In the genomic region with DNA sequence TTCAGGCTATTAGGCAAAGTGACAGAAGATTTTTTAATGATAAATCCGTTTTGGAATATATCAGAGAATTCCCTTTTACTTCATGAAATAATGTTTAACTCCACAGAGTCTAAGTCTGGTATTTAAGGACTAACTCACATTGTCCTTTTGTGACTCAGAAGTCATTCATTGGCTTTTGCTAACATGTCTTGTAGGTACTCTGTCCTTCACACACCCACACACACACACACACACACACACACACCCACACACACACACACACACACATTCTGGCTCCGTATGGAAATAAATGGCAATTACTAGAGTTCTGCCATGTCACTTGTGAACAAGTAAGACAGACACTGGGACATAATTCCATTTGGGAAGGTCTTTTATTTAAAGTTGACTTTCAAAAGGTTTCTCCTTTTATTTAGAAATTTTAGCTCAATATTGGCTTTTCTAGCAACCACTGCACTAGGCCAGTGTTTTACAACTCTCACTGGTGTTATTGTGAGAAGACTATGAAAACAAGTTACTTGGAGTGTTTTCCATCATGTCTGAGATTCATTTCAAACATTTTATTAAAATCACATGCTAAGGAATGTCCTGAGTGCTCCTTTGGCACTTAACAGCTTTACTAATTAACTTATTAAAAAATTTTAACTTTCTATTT, we compare ENCODE assay signal across 31 cellular contexts.
DNase-seq lines count a peak whose midpoint lies in the region; ATAC-seq, FAIRE-seq and TF ChIP-seq lines count a peak whose summit lies in the region.
"Had no signal": no experiment of that assay in that cellular context is flagged by ENCODE, and none has a peak within 500 bp of the region (broad histone marks: within the 10 kb centered on the region; RNA-seq: fewer than 3 reads in every experiment).

No MANE protein-coding gene starts in this region.

- H3K14ac ChIP-seq in H9 (ENCODE audit: insufficient read depth, low read length): no peak overlapping the region

- no peak overlapping the region for H4K91ac ChIP-seq in H9 (ENCODE audit: insufficient read length, low read depth, low read length)

- no peak overlapping the region for H2AFZ ChIP-seq in H9 (ENCODE audit: low read length)
- H2AFZ ChIP-seq: neural progenitor cell, parathyroid adenoma had no signal

- no peaks in the 10 kb centered on the region for H4K20me1 ChIP-seq in H9 (ENCODE audit: control insufficient read depth, insufficient read depth, insufficient read length)
- H4K20me1 ChIP-seq: BLaER1 had no signal

- no peak overlapping the region for H2BK12ac ChIP-seq in H9 (ENCODE audit: insufficient read length, low read depth, low read length)

- no peak overlapping the region for H3K23ac ChIP-seq in H9 (ENCODE audit: insufficient read length, low read depth, low read length)

- no peak for FAIRE-seq in kidney (lab: Jason Lieb, UNC)
- FAIRE-seq: GM12892 had no signal

- H3K4me3 ChIP-seq in HEK293 (ENCODE audit: low read depth, low read length) (no peak overlapping the region), kidney (ENCODE audit: low read length in 2 of 2) (no peak overlapping the region), gastroesophageal sphincter (no peak overlapping the region)
- H3K4me3 ChIP-seq: BLaER1, cardiac muscle cell, coronary artery, HAP-1, heart left ventricle, neural progenitor cell, right atrium auricular region had no signal

- peaks cover 36% of the 10 kb centered on the region for H3K4me1 Mint-ChIP-seq in chondrocyte (ENCODE audit: low read depth)
- peaks cover 53 to 58% of the 10 kb centered on the region in 2 experiments for H3K4me1 Mint-ChIP-seq in H9
- H3K4me1 Mint-ChIP-seq: activated CD4-positive, alpha-beta memory T cell treated with anti-CD3 and anti-CD28 coated beads, Interleukin-2, amount 10 ng/mL, durations not matched to agents 7 days and 5 days had no signal

- H3K4me2 ChIP-seq in H9 (ENCODE audit: insufficient read depth, insufficient read length, low read length): no peak overlapping the region
- H3K4me2 ChIP-seq: BLaER1, neural progenitor cell had no signal

- no peaks in the 10 kb centered on the region for H3K27me3 ChIP-seq in H9 (ENCODE audit: insufficient read depth, low read length)
- H3K27me3 ChIP-seq in gastroesophageal sphincter: no peaks in the 10 kb centered on the region
- H3K27me3 ChIP-seq: cardiac muscle cell, neural progenitor cell had no signal

- H2BK20ac ChIP-seq in H9 (ENCODE audit: low read depth, low read length, poor library complexity, severe bottlenecking): no peak overlapping the region

- H3K56ac ChIP-seq in H9 (ENCODE audit: insufficient read length, low read depth, low read length): no peak overlapping the region

- POLR2A ChIA-PET in HEK293 (lab: Yijun Ruan, JAX): no interaction called here

- no peak overlapping the region for H4K8ac ChIP-seq in H9 (replicated peaks; ENCODE audit: insufficient read length, low read depth, low read length)

- H3K4me1 ChIP-seq in HEK293 (ENCODE audit: control insufficient read depth, insufficient read depth, low read length) (no peaks in the 10 kb centered on the region), kidney (ENCODE audit: control insufficient read depth in 1 of 2, insufficient read depth in 1 of 2, low read depth in 1 of 2, low read length in 2 of 2) (peaks cover 0 to 15% of the 10 kb centered on the region in 2 donors), H9 (ENCODE audit: insufficient read depth, low read length) (peaks cover 19% of the 10 kb centered on the region; the same call in 1 of the 2 replicates), gastroesophageal sphincter (peaks cover 0 to 9% (median 0%) of the 10 kb centered on the region in 3 donors)
- H3K4me1 ChIP-seq: BLaER1, heart left ventricle, neural progenitor cell, parathyroid adenoma, right atrium auricular region had no signal

- H3K27ac Mint-ChIP-seq in chondrocyte (ENCODE audit: unreplicated experiment) (peak overlapping the region; percentile 13), H9 (peak overlapping the region in 1 of 3 experiments; percentile 55; a peak in 3 of 7 replicates)
- H3K27ac Mint-ChIP-seq: activated CD4-positive, alpha-beta memory T cell treated with anti-CD3 and anti-CD28 coated beads, Interleukin-2, amount 10 ng/mL, durations not matched to agents 7 days and 5 days; activated naive CD8-positive, alpha-beta T cell; activated T-helper 2 cell treated with anti-CD3 and anti-CD28 coated beads, Interferon-gamma antibody, Interleukin-2, Interleukin-4, amounts not matched to agents 10 μg/mL and 5 μg/mL and 100 μg/mL, durations not matched to agents 14 hours and 24 hours and 36 hours; neural progenitor cell; T-helper 2 cell treated with Interferon-gamma antibody and Interleukin-4, amounts not matched to agents 5 μg/mL and 100 μg/mL, for 36 hours had no signal

- H3K9me3 ChIP-seq in HEK293 (ENCODE audit: control insufficient read depth, insufficient read depth, low read depth, low read length) (no peaks in the 10 kb centered on the region), kidney (ENCODE audit: control insufficient read depth in 1 of 2, low read length in 2 of 2) (no peaks in the 10 kb centered on the region), H9 (ENCODE audit: control insufficient read depth, low read depth, low read length) (no peaks in the 10 kb centered on the region), gastroesophageal sphincter (no peaks in the 10 kb centered on the region)
- H3K9me3 ChIP-seq: BLaER1, HAP-1, heart left ventricle, right atrium auricular region had no signal

- H2BK120ac ChIP-seq in H9 (ENCODE audit: low read depth, low read length, poor library complexity, severe bottlenecking): no peak overlapping the region

- no peak overlapping the region for H3T11ph ChIP-seq in H9 (ENCODE audit: low read length)

- no peaks in the 10 kb centered on the region for H3K9me3 Mint-ChIP-seq in chondrocyte (ENCODE audit: low read depth)
- H3K9me3 Mint-ChIP-seq in H9: no peaks in the 10 kb centered on the region
- H3K9me3 Mint-ChIP-seq: activated CD4-positive, alpha-beta memory T cell treated with anti-CD3 and anti-CD28 coated beads, Interleukin-2, amount 10 ng/mL, durations not matched to agents 7 days and 5 days; activated T-helper 2 cell treated with anti-CD3 and anti-CD28 coated beads, Interferon-gamma antibody, Interleukin-2, Interleukin-4, amounts not matched to agents 10 μg/mL and 5 μg/mL and 100 μg/mL, durations not matched to agents 14 hours and 24 hours and 36 hours; neural progenitor cell; T-helper 2 cell treated with Interferon-gamma antibody and Interleukin-4, amounts not matched to agents 5 μg/mL and 100 μg/mL, for 36 hours had no signal

- H3K36me3 Mint-ChIP-seq in chondrocyte (ENCODE audit: low read depth) (no peaks in the 10 kb centered on the region), H9 (ENCODE audit: insufficient read depth in 1 of 3, low read depth in 3 of 3) (peaks cover 0 to 3% (median 2%) of the 10 kb centered on the region in 3 experiments; a peak in 2 of 7 replicates)

- H3K4me3 Mint-ChIP-seq in chondrocyte (ENCODE audit: unreplicated experiment): no peak overlapping the region
- H3K4me3 Mint-ChIP-seq in H9: no peak overlapping the region
- H3K4me3 Mint-ChIP-seq: activated CD4-positive, alpha-beta memory T cell treated with anti-CD3 and anti-CD28 coated beads, Interleukin-2, amount 10 ng/mL, durations not matched to agents 7 days and 5 days; activated naive CD8-positive, alpha-beta T cell; neural progenitor cell; T-helper 2 cell treated with Interferon-gamma antibody and Interleukin-4, amounts not matched to agents 5 μg/mL and 100 μg/mL, for 36 hours had no signal

- no peak overlapping the region for H3K27ac ChIP-seq in HEK293 (ENCODE audit: extremely low read depth, low read depth, low read length)
- H3K27ac ChIP-seq in kidney (ENCODE audit: low read depth in 2 of 2, low read length in 2 of 2): peak overlapping the region; percentile 63 to 80
- H3K27ac ChIP-seq in H9 (ENCODE audit: insufficient read length, low read depth, low read length): no peak overlapping the region
- H3K27ac ChIP-seq in gastroesophageal sphincter: no peak overlapping the region
- H3K27ac ChIP-seq: BLaER1, cardiac muscle cell, epithelial cell of prostate, heart left ventricle, neural progenitor cell, parathyroid adenoma, right atrium auricular region had no signal

- no peak overlapping the region for H3K9ac ChIP-seq in kidney (ENCODE audit: low read length in 2 of 2)
- no peak overlapping the region for H3K9ac ChIP-seq in H9 (ENCODE audit: extremely low read depth, insufficient read length, low read length)
- H3K9ac ChIP-seq: BLaER1, neural progenitor cell, parathyroid adenoma had no signal

- TF ChIP-seq POLR2A in gastroesophageal sphincter (IDR thresholded peaks at IDR 0.05): no peak

- H3K27me3 Mint-ChIP-seq in chondrocyte (ENCODE audit: low read depth) (no peaks in the 10 kb centered on the region), H9 (ENCODE audit: low read depth) (no peaks in the 10 kb centered on the region)
- H3K27me3 Mint-ChIP-seq: activated naive CD8-positive, alpha-beta T cell had no signal

- H3K23me2 ChIP-seq in H9 (ENCODE audit: insufficient read length, low read depth, low read length, poor library complexity, severe bottlenecking): no peaks in the 10 kb centered on the region

- intact Hi-C loops in kidney (cut with DNase I): no loop called here
- intact Hi-C loops in sciatic nerve (cut with DNase I): no loop called here

- H3K79me1 ChIP-seq in H9 (ENCODE audit: insufficient read depth, low read depth, low read length, poor library complexity, severe bottlenecking): no peaks in the 10 kb centered on the region

- no peak overlapping the region for H2AK5ac ChIP-seq in H9 (ENCODE audit: insufficient read length, low read length)

- H3K4ac ChIP-seq in H9 (ENCODE audit: low read depth, low read length): no peak overlapping the region

- CTCF ChIA-PET in HEK293 (lab: Yijun Ruan, JAX): no interaction called here

- WGBS in H9 (ENCODE audit: extremely low coverage, insufficient read length, low lambda C conversion rate): no CpG with 5 or more reads among the region's 2 CpGs
- 29 to 33% methylated on average over 2 of the region's 2 CpGs for WGBS in gastroesophageal sphincter (ENCODE audit: low coverage in 1 of 2), 2 donors

- no peak for TF ChIP-seq EP300 in gastroesophageal sphincter (IDR thresholded peaks at IDR 0.05)

- ATAC-seq in sciatic nerve (peak; percentile 30), GM21825 (IDR thresholded peaks at IDR 0.05; ENCODE audit: unreplicated experiment) (no peak), gastroesophageal sphincter (no peak)
- ATAC-seq: heart left ventricle had no signal

- H2BK15ac ChIP-seq in H9 (ENCODE audit: low read depth, low read length): no peak overlapping the region

- TF ChIP-seq CTCF in HEK293 (tag by site-specific recombination; IDR thresholded peaks at IDR 0.05): no peak
- no peak for TF ChIP-seq CTCF in chondrocyte (IDR thresholded peaks at IDR 0.05)
- no peak for TF ChIP-seq CTCF in kidney (IDR thresholded peaks at IDR 0.05; ENCODE audit: borderline replicate concordance, extremely low read depth, insufficient read depth)
- no peak for TF ChIP-seq CTCF in H9 (conservative IDR thresholded peaks at IDR 0.05)
- TF ChIP-seq CTCF in gastroesophageal sphincter (IDR thresholded peaks at IDR 0.05): no peak

- DNase-seq in chondrocyte (ENCODE audit: low spot score) (no peak), kidney (no peak), sciatic nerve (ENCODE audit: low spot score) (no peak), NCI-H446 treated with DMSO at 0.1 percent for 48 hours (lab: John Stamatoyannopoulos, UW) (no peak), H9 (no peak)
- DNase-seq: activated CD4-positive, alpha-beta memory T cell treated with anti-CD3 and anti-CD28 coated beads, Interleukin-2, amount 10 ng/mL, durations not matched to agents 7 days and 5 days; activated CD4-positive, alpha-beta T cell treated with anti-CD3 and anti-CD28 coated beads for 1 hour; anterior cingulate cortex; DMS53; effector CD8-positive, alpha-beta T cell; heart left ventricle; NCI-H1092 treated with DMSO at 0.1 percent for 48 hours; NCI-H1694 treated with DMSO at 0.1 percent for 48 hours; NCI-H82; SIG-M5; stimulated activated CD4-positive, alpha-beta T cell treated with anti-CD3 and anti-CD28 coated beads, Interleukin-4, amount 100 ng/mL, for 1 hour had no signal

- no peak overlapping the region for H4K5ac ChIP-seq in H9 (ENCODE audit: insufficient read length, low read depth, low read length)

- H3K18ac ChIP-seq in H9 (ENCODE audit: insufficient read length, low read depth, low read length): no peak overlapping the region

- H3K79me2 ChIP-seq in H9 (ENCODE audit: insufficient read depth, low read length): no peaks in the 10 kb centered on the region
- H3K79me2 ChIP-seq: parathyroid adenoma had no signal

- H3K36me3 ChIP-seq in HEK293 (ENCODE audit: control insufficient read depth in 2 of 2, insufficient read depth in 1 of 2, low read length in 2 of 2) (no peaks in the 10 kb centered on the region), kidney (ENCODE audit: control insufficient read depth in 1 of 2, insufficient read depth in 2 of 2, low read length in 2 of 2) (no peaks in the 10 kb centered on the region), gastroesophageal sphincter (no peaks in the 10 kb centered on the region)
- H3K36me3 ChIP-seq: BLaER1, cardiac muscle cell, heart left ventricle, right atrium auricular region had no signal

- no peak overlapping the region for H2BK5ac ChIP-seq in H9 (ENCODE audit: insufficient read length, low read length)

Comparison
In these comparisons a context has a peak if more than half of its experiments do, and no peak if none do; other contexts are left out.
1. H3K27ac ChIP-seq: peak in kidney (2 of 2); none in HEK293 (single experiment), H9 (single experiment) and gastroesophageal sphincter (0 of 4).